Comparison of ENCODE assay signal across 1 cellular context in genomic region chr2:171924170-171924942, GRCh38.
TF ChIP-seq lines count a peak whose summit lies in the region.

No MANE protein-coding gene starts in this region.

TF ChIP-seq in HepG2, 621 proteins besides CTCF, POLR2A, EP300 and RAD21:
- TF ChIP-seq MED1 (CRISPR knock-in tag; IDR thresholded peaks at IDR 0.05) (no peak), RFX1 (IDR thresholded peaks at IDR 0.05) (peak; percentile 31; the same call in 1 of the 2 replicates), ZNF225 (CRISPR knock-in tag; IDR thresholded peaks at IDR 0.05) (no peak), ZBTB38 (CRISPR knock-in tag; IDR thresholded peaks at IDR 0.05) (peak; percentile 63; the same call in 1 of the 2 replicates), ZNF549 (CRISPR knock-in tag; IDR thresholded peaks at IDR 0.05) (no peak)
